ENCODE assay signal across 8 cellular contexts in genomic region chr2:97806738-97807618, GRCh38.
DNase-seq lines count a peak whose midpoint lies in the region; ATAC-seq and TF ChIP-seq lines count a peak whose summit lies in the region.

No MANE protein-coding gene starts in this region.

- H2AFZ ChIP-seq in DND-41 (ENCODE audit: low read depth, low read length) = no peak overlapping the region

- 21% methylated on average over 12 of the region's 12 CpGs for WGBS in right cardiac atrium

- no peak overlapping the region for H3K4me3 ChIP-seq in DND-41 (ENCODE audit: low read depth in 1 of 2, low read length in 2 of 2)
- no peak overlapping the region for H3K4me3 ChIP-seq in right cardiac atrium (ENCODE audit: low read length)

- peak; percentile 94 for TF ChIP-seq CTCF in DND-41 (IDR thresholded peaks at IDR 0.05; ENCODE audit: borderline replicate concordance, extremely low read depth, low read length, poor library complexity, severe bottlenecking)

- no peaks in the 10 kb centered on the region for H3K27me3 ChIP-seq in DND-41 (ENCODE audit: insufficient read depth, low read length, poor library complexity)
- no peaks in the 10 kb centered on the region for H3K27me3 ChIP-seq in right cardiac atrium (ENCODE audit: control insufficient read depth, insufficient read depth)

- H3K36me3 ChIP-seq in DND-41 (ENCODE audit: insufficient read depth, low read length) = peaks cover 58% of the 10 kb centered on the region

- POLR2A ChIA-PET in HEK293T (lab: Yijun Ruan, JAX) = interaction anchor here (0.6 kb wide), 1 partner anchor 45 kb away, joined by 3 read pairs; no protein-coding TSS in a partner anchor

- no peaks in the 10 kb centered on the region for H3K79me2 ChIP-seq in DND-41 (ENCODE audit: insufficient read depth, low read length)

- DNase-seq in DND-41 (peak; percentile 74), HEK293T (ENCODE audit: extremely low spot score) (peak; percentile 79), NCI-H1694 treated with DMSO at 0.1 percent for 48 hours (lab: John Stamatoyannopoulos, UW) (peak; percentile 33), T-helper 22 cell (ENCODE audit: low read depth) (peak; percentile 34), amygdala (lab: John Stamatoyannopoulos, UW) (peak; percentile 4 to 87 (median 50)), right cardiac atrium (peak; percentile 86 to 94 (median 92)), sciatic nerve (ENCODE audit: low spot score) (peak; percentile 89)

- H3K4me1 ChIP-seq in DND-41 (ENCODE audit: insufficient read depth, low read length) (no peaks in the 10 kb centered on the region), right cardiac atrium (ENCODE audit: control insufficient read depth, insufficient read depth, low read length) (no peaks in the 10 kb centered on the region)

- ATAC-seq in DND-41 (ENCODE audit: insufficient read depth, low read depth) = peak; percentile 99
- ATAC-seq in right cardiac atrium = peak; percentile 95 to 98
- peak; percentile 98 for ATAC-seq in sciatic nerve
- no peak for ATAC-seq in GM18873 (IDR thresholded peaks at IDR 0.05; ENCODE audit: low FRiP score, unreplicated experiment)

- H3K9me3 ChIP-seq in DND-41 (ENCODE audit: insufficient read depth, low read length, severe bottlenecking) = no peaks in the 10 kb centered on the region
- H3K9me3 ChIP-seq in right cardiac atrium (ENCODE audit: control insufficient read depth, low read length) = no peaks in the 10 kb centered on the region

- CTCF ChIA-PET in HEK293T (lab: Yijun Ruan, JAX) = interaction anchor here (0.6 to 1.3 kb wide), 11 partner anchors 9 to 580 kb away, joined by 3 to 12 read pairs (median 3); no protein-coding TSS in a partner anchor

- no peak overlapping the region for H3K4me2 ChIP-seq in DND-41 (ENCODE audit: insufficient read depth, low read length)

- no peaks in the 10 kb centered on the region for H4K20me1 ChIP-seq in DND-41 (ENCODE audit: insufficient read depth, low read length)

- no peak overlapping the region for H3K9ac ChIP-seq in DND-41 (ENCODE audit: low read depth, low read length)

- intact Hi-C loops in right cardiac atrium (cut with DNase I) = loop anchor here (2.0 to 10.0 kb wide), 5 partner anchors 188 to 580 kb away; partner anchors contain the start of gene TMEM131 (in 2 of the 4)
- intact Hi-C loops in sciatic nerve (cut with DNase I) = loop anchor here (5.0 to 10.0 kb wide), 2 partner anchors 338 to 575 kb away; no protein-coding TSS in a partner anchor

- H3K27ac ChIP-seq in DND-41 (ENCODE audit: low read length) (no peak overlapping the region), right cardiac atrium (ENCODE audit: low read length) (no peak overlapping the region)

TF ChIP-seq in HEK293T, 16 proteins besides CTCF, POLR2A, EP300 and RAD21:
- TF ChIP-seq ARNT (IDR thresholded peaks at IDR 0.05) (no peak), ZNF384 (IDR thresholded peaks at IDR 0.05) (no peak), FOXM1 (IDR thresholded peaks at IDR 0.05; ENCODE audit: borderline replicate concordance) (no peak), CTBP1 (IDR thresholded peaks at IDR 0.05; ENCODE audit: borderline replicate concordance) (no peak), L3MBTL2 (conservative IDR thresholded peaks at IDR 0.05) (no peak), HDGF (IDR thresholded peaks at IDR 0.05; ENCODE audit: borderline replicate concordance) (no peak), PKNOX1 (IDR thresholded peaks at IDR 0.05) (no peak), SP1 (IDR thresholded peaks at IDR 0.05) (no peak), LEF1 (IDR thresholded peaks at IDR 0.05; ENCODE audit: borderline replicate concordance) (no peak), ELF4 (IDR thresholded peaks at IDR 0.05) (no peak), BHLHE40 (IDR thresholded peaks at IDR 0.05; ENCODE audit: borderline replicate concordance) (no peak), SUZ12 (IDR thresholded peaks at IDR 0.05) (no peak)
TF ChIP-seq in HEK293T: peak in this region for 0.

Comparison
In these comparisons a context has a peak if more than half of its experiments do, and no peak if none do; other contexts are left out.
1. DNase-seq: peak in every context shown above with its lines; median percentile 92 in right cardiac atrium; 89 in sciatic nerve; 79 in HEK293T; 74 in DND-41; 50 in amygdala; 34 in T-helper 22 cell; 33 in NCI-H1694 treated with DMSO at 0.1 percent for 48 hours.